1 cellular context compared by ENCODE assay signal in genomic region chr11:1573077-1573846, GRCh38.
TF ChIP-seq lines count a peak whose summit lies in the region.

No MANE protein-coding gene starts in this region.

TF ChIP-seq in A549, 52 proteins besides CTCF, POLR2A, EP300 and RAD21 (continued from another document):
- TF ChIP-seq POLR2AphosphoS2 (conservative IDR thresholded peaks at IDR 0.05; ENCODE audit: low read length) (no peak), E2F6 (IDR thresholded peaks at IDR 0.05; ENCODE audit: borderline replicate concordance, low read depth) (no peak), SMC3 (IDR thresholded peaks at IDR 0.05) (no peak), HOXB13 (CRISPR knock-in tag; IDR thresholded peaks at IDR 0.05; ENCODE audit: low read depth) (no peak), CHD4 (IDR thresholded peaks at IDR 0.05; ENCODE audit: borderline replicate concordance) (no peak), RARB (CRISPR knock-in tag; IDR thresholded peaks at IDR 0.05) (no peak), TFCP2L1 (CRISPR knock-in tag; IDR thresholded peaks at IDR 0.05) (no peak), GATA3 (IDR thresholded peaks at IDR 0.05; ENCODE audit: borderline replicate concordance) (no peak), TP53 (CRISPR knock-in tag; IDR thresholded peaks at IDR 0.05) (no peak), CBX8 (IDR thresholded peaks at IDR 0.05) (no peak), HEYL (CRISPR knock-in tag; IDR thresholded peaks at IDR 0.05) (no peak), EHMT2 (IDR thresholded peaks at IDR 0.05; ENCODE audit: low read depth) (no peak), JUNB (IDR thresholded peaks at IDR 0.05) (no peak), EHF (CRISPR knock-in tag; IDR thresholded peaks at IDR 0.05) (no peak)
